ENCODE assay signal across 8 cellular contexts in the genomic region with DNA sequence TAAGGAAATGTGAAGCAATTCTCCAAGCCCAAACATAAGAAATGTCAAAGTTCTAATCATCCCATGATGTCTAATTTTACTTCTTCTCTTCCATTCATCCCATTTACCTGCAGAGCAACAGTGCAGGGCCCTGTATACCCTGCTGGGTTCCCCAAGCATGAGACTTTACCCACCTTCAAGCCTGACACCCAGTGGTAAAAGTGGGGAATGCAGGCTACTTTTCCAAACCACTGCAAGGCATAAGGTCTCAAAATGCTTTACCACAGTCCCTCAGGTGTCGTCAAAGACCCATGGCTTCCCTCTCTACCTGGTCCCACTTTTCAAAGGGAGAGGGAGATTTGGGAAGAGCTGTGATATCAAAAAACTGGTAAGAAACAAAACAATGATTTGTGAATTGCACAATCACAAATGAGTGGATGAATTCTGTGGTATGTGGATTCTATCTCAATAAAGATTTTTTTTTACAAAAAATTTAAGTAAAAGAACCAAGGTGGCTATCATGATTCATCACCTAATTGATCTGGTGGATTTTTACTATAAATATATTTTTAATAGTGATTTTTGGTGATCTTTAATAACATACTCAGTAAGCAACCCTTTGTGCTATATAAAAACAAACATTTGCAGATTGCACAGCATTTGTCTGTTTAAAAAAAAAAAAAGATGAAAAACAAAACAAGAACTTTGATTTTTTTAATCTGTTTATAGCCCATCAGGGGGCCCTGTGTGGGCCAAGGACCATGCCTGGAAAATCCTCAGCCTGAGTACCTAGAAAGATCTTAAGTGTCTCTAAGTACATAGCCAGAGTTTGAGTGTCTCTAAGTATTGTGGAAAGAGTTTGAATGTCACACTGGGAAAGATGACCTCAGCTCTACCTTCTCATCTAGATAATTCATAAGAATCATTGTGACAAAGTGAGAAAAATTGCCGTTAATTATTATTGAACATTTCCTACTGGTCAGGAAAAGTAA.
DNase-seq lines count a peak whose midpoint lies in the region; ATAC-seq, FAIRE-seq and TF ChIP-seq lines count a peak whose summit lies in the region.

No MANE protein-coding gene starts in this region.

- DNase-seq in DMS79 (lab: John Stamatoyannopoulos, UW) (peak; percentile 87), HPDE6-E6E7 (ENCODE audit: extremely low spot score) (peak; percentile 51), RPMI8226 (peak; percentile 59), GM12878 (ENCODE audit: low read depth, low spot score) (peak; percentile 16), kidney glomerular epithelial cell (lab: John Stamatoyannopoulos, UW) (peak; percentile 21), SIG-M5 treated with dmso at 0.1 percent for 504 hours (lab: John Stamatoyannopoulos, UW; ENCODE audit: unreplicated experiment) (no peak)
- DNase-seq in stimulated activated CD4-positive, alpha-beta T cell treated with anti-CD3 and anti-CD28 coated beads, Interleukin-4, amount 100 ng/mL, for 4 hours, result peak; percentile 20 to 37

- H3K4me2 ChIP-seq in GM12878 (ENCODE audit: control insufficient read depth, insufficient read depth), result no peak overlapping the region

- no peaks in the 10 kb centered on the region; the same call in 2 of the 3 replicates for H3K9me3 ChIP-seq in GM12878 (replicated peaks; ENCODE audit: control insufficient read depth, insufficient read depth, low read length)

- TF ChIP-seq CTCF in GM12878 (IDR thresholded peaks at IDR 0.05 in 2 of 3, conservative IDR thresholded peaks at IDR 0.05 in 1 of 3; ENCODE audit: control insufficient read depth in 2 of 3, extremely low read depth in 1 of 3, insufficient read depth in 1 of 3, low read depth in 3 of 3, low read length in 3 of 3), result peak; percentile 79 to 80 (median 79)

- SMC1A ChIA-PET in GM12878 (lab: Charles Lee; ENCODE audit: uncharacterized antibody, unreplicated experiment), result interaction anchor here (0.7 kb wide), 1 partner anchor 684 kb away, joined by 4 read pairs; no protein-coding TSS in a partner anchor

- POLR2A ChIA-PET in GM12878 (lab: Charles Lee), result no interaction called here

- TF ChIP-seq RAD21 in GM12878 (IDR thresholded peaks at IDR 0.05; ENCODE audit: insufficient read depth, low read depth, low read length), result peak; percentile 69

- in situ Hi-C loops in GM12878 (cut with MboI), result no loop called here

- no peaks in the 10 kb centered on the region; a peak in 2 of 4 replicates for H3K27me3 ChIP-seq in GM12878 (replicated peaks in 1 of 2; ENCODE audit: control insufficient read depth in 2 of 2, insufficient read depth in 2 of 2, low read length in 1 of 2)

- no peaks in the 10 kb centered on the region for H4K20me1 ChIP-seq in GM12878 (ENCODE audit: control insufficient read depth, insufficient read depth)

- no peaks in the 10 kb centered on the region for H3K4me1 ChIP-seq in GM12878 (ENCODE audit: control insufficient read depth, insufficient read depth, low read length)

- peak; percentile 13 for FAIRE-seq in GM12878 (lab: Jason Lieb, UNC)

- WGBS in GM12878 (ENCODE audit: insufficient coverage, insufficient replicate concordance, low lambda C conversion rate, missing lambda C conversion rate), result 0% methylated on average over 2 of the region's 2 CpGs

- CTCF ChIA-PET in GM12878 (lab: Yijun Ruan, JAX), result interaction anchor here (0.6 to 1.3 kb wide), 2 partner anchors 9 to 216 kb away, joined by 3 to 4 read pairs; no protein-coding TSS in a partner anchor

- ATAC-seq in GM12878 (peak; percentile 89), HG02763 (IDR thresholded peaks at IDR 0.05; ENCODE audit: unreplicated experiment) (no peak)

- no peak overlapping the region for H3K9ac ChIP-seq in GM12878 (ENCODE audit: control insufficient read depth, insufficient read depth, low read length)

- RAD21 ChIA-PET in GM12878 (lab: Charles Lee; ENCODE audit: unreplicated experiment), result no interaction called here

- H2AFZ ChIP-seq in GM12878 (ENCODE audit: control insufficient read depth, low read depth, low read length), result no peak overlapping the region

- H3K79me2 ChIP-seq in GM12878 (ENCODE audit: control insufficient read depth, insufficient read depth, low read length), result no peaks in the 10 kb centered on the region

- BruUV-seq in GM12878 (replicated peaks; lab: Mats Ljungman, UMichigan), result no TSS peak

- H3K36me3 ChIP-seq in GM12878 (ENCODE audit: control insufficient read depth in 2 of 2, insufficient read depth in 2 of 2, low read length in 1 of 2), result no peaks in the 10 kb centered on the region

- H3K27ac ChIP-seq in GM12878 (ENCODE audit: control insufficient read depth, insufficient read depth), result no peak overlapping the region

- no peak overlapping the region for H3K4me3 ChIP-seq in GM12878

- intact Hi-C loops in GM12878 (cut with micrococcal nuclease; ENCODE audit: unreplicated experiment), result no loop called here

- no peak for TF ChIP-seq EP300 in GM12878 (IDR thresholded peaks at IDR 0.05; ENCODE audit: borderline replicate concordance in 1 of 2, control insufficient read depth in 1 of 2, low read depth in 2 of 2, low read length in 2 of 2)

- TF ChIP-seq POLR2A in GM12878 (IDR thresholded peaks at IDR 0.05; ENCODE audit: low read depth, low read length), result no peak

TF ChIP-seq in GM12878, 131 proteins besides CTCF, POLR2A, EP300 and RAD21:
- TF ChIP-seq SMC3 (IDR thresholded peaks at IDR 0.05; ENCODE audit: borderline replicate concordance, low read length) (peak; percentile 70; the same call in 1 of the 2 replicates), IKZF2 (IDR thresholded peaks at IDR 0.05) (no peak)
